ENCODE assay signal across 8 cellular contexts in genomic region chr17:7888184-7888920, GRCh38. TPM values are rescaled to one million over a fixed set of nuclear protein-coding genes. Genes with fewer than 3 reads are reported as not detected.
DNase-seq lines count a peak whose midpoint lies in the region; ATAC-seq, FAIRE-seq and TF ChIP-seq lines count a peak whose summit lies in the region.

Gene CHD3 (plus strand): TSS chr17:7888789. CDS start chr17:7889001, 212 bp downstream.

- no peak for FAIRE-seq in RCC 7860 (lab: Jason Lieb, UNC)

- ATAC-seq in gastroesophageal sphincter (peak; percentile 29), GM18858 (IDR thresholded peaks at IDR 0.05; ENCODE audit: unreplicated experiment) (no peak)

- peaks cover 3% of the 10 kb centered on the region for H3K4me1 Mint-ChIP-seq in activated T-helper 1 cell treated with anti-CD3 and anti-CD28 coated beads, Interleukin-12 subunit alpha, Interleukin-12 subunit beta, Interleukin-2, Interleukin-4 antibody, amounts not matched to agents 30 ng/mL and 10 ng/mL and 1 ng/mL, durations not matched to agents 14 hours and 24 hours and 36 hours (ENCODE audit: low read depth)

- intact Hi-C loops in activated T-helper 1 cell treated with anti-CD3 and anti-CD28 coated beads, Interleukin-12 subunit alpha, Interleukin-12 subunit beta, Interleukin-2, Interleukin-4 antibody, amounts not matched to agents 30 ng/mL and 10 ng/mL and 1 ng/mL, durations not matched to agents 14 hours and 24 hours and 36 hours (cut with micrococcal nuclease), result loop anchor here (5.0 kb wide), 1 partner anchor 264 kb away; the partner anchor contains the start of gene PER1

- H3K27me3 ChIP-seq in gastroesophageal sphincter (no peaks in the 10 kb centered on the region), parathyroid adenoma (ENCODE audit: control insufficient read depth, insufficient read depth, low read length) (no peaks in the 10 kb centered on the region)

- peak within 1 kb of the TSS; percentile 30 to 97 (median 91) for H3K27ac ChIP-seq in gastroesophageal sphincter
- peak within 1 kb of the TSS; percentile 85 for H3K27ac ChIP-seq in parathyroid adenoma

- H3K9ac ChIP-seq in parathyroid adenoma, result no peak within 1 kb of the TSS

- H3K27ac Mint-ChIP-seq in activated T-helper 1 cell treated with anti-CD3 and anti-CD28 coated beads, Interleukin-12 subunit alpha, Interleukin-12 subunit beta, Interleukin-2, Interleukin-4 antibody, amounts not matched to agents 30 ng/mL and 10 ng/mL and 1 ng/mL, durations not matched to agents 14 hours and 24 hours and 36 hours, result peak within 1 kb of the TSS; percentile 27

- H3K4me3 ChIP-seq in gastroesophageal sphincter (peak within 1 kb of the TSS; percentile 4 to 67), parathyroid adenoma (ENCODE audit: low read depth, low read length) (peak within 1 kb of the TSS; percentile 81)

- H3K4me1 ChIP-seq in gastroesophageal sphincter (peaks cover 6 to 68% (median 39%) of the 10 kb centered on the region in 3 donors), parathyroid adenoma (peaks cover 26% of the 10 kb centered on the region)

- H3K79me2 ChIP-seq in parathyroid adenoma, result peaks cover 5% of the 10 kb centered on the region

- TF ChIP-seq POLR2A in gastroesophageal sphincter (IDR thresholded peaks at IDR 0.05), result peak in 1 of 2 donors; percentile 5

- no peaks in the 10 kb centered on the region for H3K9me3 Mint-ChIP-seq in activated T-helper 1 cell treated with anti-CD3 and anti-CD28 coated beads, Interleukin-12 subunit alpha, Interleukin-12 subunit beta, Interleukin-2, Interleukin-4 antibody, amounts not matched to agents 30 ng/mL and 10 ng/mL and 1 ng/mL, durations not matched to agents 14 hours and 24 hours and 36 hours

- DNase-seq in DMS53 (lab: John Stamatoyannopoulos, UW) (peak; percentile 94), NCI-H510A (lab: John Stamatoyannopoulos, UW) (peak; percentile 69), RCC 7860 (ENCODE audit: low spot score) (no peak), NCI-H2196 treated with DMSO at 0.1 percent for 48 hours (lab: John Stamatoyannopoulos, UW; ENCODE audit: unreplicated experiment) (no peak)
- DNase-seq in activated T-helper 1 cell treated with anti-CD3 and anti-CD28 coated beads, Interleukin-12 subunit alpha, Interleukin-12 subunit beta, Interleukin-2, Interleukin-4 antibody, amounts not matched to agents 30 ng/mL and 10 ng/mL and 1 ng/mL, durations not matched to agents 14 hours and 24 hours and 36 hours (ENCODE audit: low spot score), result peak; percentile 30

- H2AFZ ChIP-seq in parathyroid adenoma, result peak within 1 kb of the TSS; percentile 63

- H3K27me3 Mint-ChIP-seq in activated T-helper 1 cell treated with anti-CD3 and anti-CD28 coated beads, Interleukin-12 subunit alpha, Interleukin-12 subunit beta, Interleukin-2, Interleukin-4 antibody, amounts not matched to agents 30 ng/mL and 10 ng/mL and 1 ng/mL, durations not matched to agents 14 hours and 24 hours and 36 hours (ENCODE audit: insufficient read depth), result no peaks in the 10 kb centered on the region

- TF ChIP-seq EP300 in gastroesophageal sphincter (IDR thresholded peaks at IDR 0.05), result no peak

- TF ChIP-seq CTCF in gastroesophageal sphincter (IDR thresholded peaks at IDR 0.05), result no peak
- TF ChIP-seq CTCF in parathyroid adenoma (IDR thresholded peaks at IDR 0.05), result no peak

- WGBS in gastroesophageal sphincter (ENCODE audit: low coverage in 1 of 2), 2 donors, result 18 to 36% methylated on average over 1 to 12 of the region's 18 CpGs

- H3K4me2 ChIP-seq in parathyroid adenoma (ENCODE audit: low read length), result peak within 1 kb of the TSS; percentile 99

- H3K4me3 Mint-ChIP-seq in activated T-helper 1 cell treated with anti-CD3 and anti-CD28 coated beads, Interleukin-12 subunit alpha, Interleukin-12 subunit beta, Interleukin-2, Interleukin-4 antibody, amounts not matched to agents 30 ng/mL and 10 ng/mL and 1 ng/mL, durations not matched to agents 14 hours and 24 hours and 36 hours, result peak within 1 kb of the TSS; percentile 9

- H3K36me3 Mint-ChIP-seq in activated T-helper 1 cell treated with anti-CD3 and anti-CD28 coated beads, Interleukin-12 subunit alpha, Interleukin-12 subunit beta, Interleukin-2, Interleukin-4 antibody, amounts not matched to agents 30 ng/mL and 10 ng/mL and 1 ng/mL, durations not matched to agents 14 hours and 24 hours and 36 hours (ENCODE audit: low read depth), result peaks cover 22% of the 10 kb centered on the region

- H3K9me3 ChIP-seq in gastroesophageal sphincter, result no peaks in the 10 kb centered on the region
- H3K9me3 ChIP-seq in parathyroid adenoma (ENCODE audit: control insufficient read depth, low read length), result no peaks in the 10 kb centered on the region

- H3K36me3 ChIP-seq in gastroesophageal sphincter (peaks cover 0 to 26% of the 10 kb centered on the region in 2 donors), parathyroid adenoma (ENCODE audit: control insufficient read depth, insufficient read depth, low read length) (no peaks in the 10 kb centered on the region)

RNA-seq across cellular contexts. Expression of gene CHD3, which starts in this region (rescaled TPM):
- total RNA-seq in activated T-helper 1 cell treated with anti-CD3 and anti-CD28 coated beads, Interleukin-12 subunit alpha, Interleukin-12 subunit beta, Interleukin-2, Interleukin-4 antibody, amounts not matched to agents 30 ng/mL and 10 ng/mL and 1 ng/mL, durations not matched to agents 14 hours and 24 hours and 36 hours, result 125 and 133 TPM in 2 replicates
- total RNA-seq in gastroesophageal sphincter, result 100 to 1,000 TPM in 3 of 4 donors, 10 to 100 TPM in 1; 56.7 to 134 (median 120) TPM

Comparison
In these comparisons a context has a peak if more than half of its experiments do, and no peak if none do; other contexts are left out.
1. DNase-seq: peak in DMS53 (single experiment), NCI-H510A (single experiment) and activated T-helper 1 cell treated with anti-CD3 and anti-CD28 coated beads, Interleukin-12 subunit alpha, Interleukin-12 subunit beta, Interleukin-2, Interleukin-4 antibody, amounts not matched to agents 30 ng/mL and 10 ng/mL and 1 ng/mL, durations not matched to agents 14 hours and 24 hours and 36 hours (single experiment); none in RCC 7860 (single experiment) and NCI-H2196 treated with DMSO at 0.1 percent for 48 hours (single experiment).